10 cellular contexts compared by ENCODE assay signal in the genomic region with DNA sequence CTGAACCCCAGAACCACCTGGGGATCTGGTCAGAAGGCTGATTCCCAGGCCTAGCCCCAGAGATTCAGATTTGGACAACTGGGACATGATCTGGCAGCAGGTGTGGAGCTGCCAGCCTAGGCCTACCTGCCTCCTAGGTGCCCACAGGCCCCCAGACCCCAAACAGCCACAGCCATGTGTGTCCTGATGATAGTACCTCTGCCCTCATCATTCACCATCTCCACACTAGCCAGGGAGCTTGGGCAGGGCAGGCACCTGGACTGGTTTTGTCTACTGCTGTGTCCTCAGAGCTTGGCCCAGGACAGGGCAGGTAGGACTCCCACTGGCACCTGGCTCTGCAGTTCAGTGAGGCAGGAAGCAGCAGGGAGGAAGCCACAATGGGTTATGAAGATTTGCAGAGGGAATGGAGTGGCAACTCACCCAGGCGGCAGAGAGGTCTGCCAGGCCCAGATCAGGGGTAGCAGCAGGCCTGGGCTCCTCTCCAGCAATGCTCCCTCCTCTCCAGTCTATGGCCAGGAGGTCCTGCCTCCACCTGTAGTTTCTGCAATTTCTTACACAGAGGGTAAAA. TPM values are rescaled to one million over a fixed set of nuclear protein-coding genes. Genes with fewer than 3 reads are reported as not detected.
A peak's percentile ranks its signal among the peaks of the same experiment; 100 is the strongest.
DNase-seq lines count a peak whose midpoint lies in the region; ATAC-seq, FAIRE-seq and TF ChIP-seq lines count a peak whose summit lies in the region.
"Had no signal": no experiment of that assay in that cellular context is flagged by ENCODE, and none has a peak within 500 bp of the region (broad histone marks: within the 10 kb centered on the region; RNA-seq: fewer than 3 reads in every experiment).

No MANE protein-coding gene starts in this region.

- H3K4me3 ChIP-seq in A549 = no peak overlapping the region
- no peak overlapping the region for H3K4me3 ChIP-seq in mesendoderm (ENCODE audit: low read length)

- FAIRE-seq in A549 (lab: Jason Lieb, UNC) = no peak

- TF ChIP-seq RAD21 in A549 (conservative IDR thresholded peaks at IDR 0.05 in 1 of 2, IDR thresholded peaks at IDR 0.05 in 1 of 2) = no peak

- H3K9ac ChIP-seq in mesendoderm (ENCODE audit: low read length) = no peak overlapping the region

- peaks cover 31% of the 10 kb centered on the region for H3K4me1 Mint-ChIP-seq in activated naive CD8-positive, alpha-beta T cell (ENCODE audit: low read depth)

- no peaks in the 10 kb centered on the region for H3K36me3 ChIP-seq in mesendoderm (ENCODE audit: control insufficient read depth, insufficient read depth, low read length)

- no peak overlapping the region for H2BK15ac ChIP-seq in mesendoderm (replicated peaks; ENCODE audit: low read depth)

- DNase-seq in A549 (ENCODE audit: low read depth in 1 of 2, low spot score in 1 of 2) (no peak), mesendoderm (peak; percentile 34), DMS114 treated with DMSO at 0.1 percent for 48 hours (lab: John Stamatoyannopoulos, UW; ENCODE audit: unreplicated experiment) (no peak), GF-D8 (lab: John Stamatoyannopoulos, UW) (no peak)
- DNase-seq: NCI-H1048, right cardiac atrium had no signal

- POLR2A ChIA-PET in A549 (lab: Yijun Ruan, JAX) = interaction anchor here (1.5 kb wide), 1 partner anchor 192 kb away, joined by 3 read pairs; the partner anchor contains the start of gene RAB43

- H3K4me1 ChIP-seq in A549 = peaks cover 15% of the 10 kb centered on the region
- peaks cover 4% of the 10 kb centered on the region for H3K4me1 ChIP-seq in mesendoderm (ENCODE audit: control insufficient read depth, low read depth, low read length)

- no peak overlapping the region for H3K56ac ChIP-seq in mesendoderm (ENCODE audit: low read length)

- H3K4ac ChIP-seq in mesendoderm (ENCODE audit: low read depth, low read length) = no peak overlapping the region

- 83% methylated on average over 1 of the region's 1 CpG for WGBS in A549 (ENCODE audit: missing lambda C conversion rate)
- WGBS in mesendoderm (ENCODE audit: extremely low coverage, insufficient coverage, low lambda C conversion rate) = no CpG with 5 or more reads among the region's 1 CpG

- H3K4me2 ChIP-seq in A549 (peak overlapping the region; percentile 99), mesendoderm (ENCODE audit: low read length) (no peak overlapping the region)

- no peak overlapping the region for H3K18ac ChIP-seq in mesendoderm (ENCODE audit: low read length)

- H3K4me3 Mint-ChIP-seq in activated naive CD8-positive, alpha-beta T cell = peak overlapping the region; percentile 33

- H3K79me1 ChIP-seq in mesendoderm (ENCODE audit: low read length) = peaks cover 5% of the 10 kb centered on the region

- no peaks in the 10 kb centered on the region for H3K36me3 Mint-ChIP-seq in activated naive CD8-positive, alpha-beta T cell

- no peak overlapping the region for H2AK5ac ChIP-seq in mesendoderm (ENCODE audit: low read length)

- H3K27ac ChIP-seq in A549 (peak overlapping the region in 1 of 2 experiments; percentile 99; a peak in 1 of 6 replicates), mesendoderm (ENCODE audit: low read depth, low read length) (no peak overlapping the region)

- H4K5ac ChIP-seq in mesendoderm (ENCODE audit: low read length) = no peak overlapping the region

- no peaks in the 10 kb centered on the region for H3K27me3 ChIP-seq in mesendoderm (ENCODE audit: insufficient read depth, low read length, poor library complexity)

- ATAC-seq in A549 (peak; percentile 10 to 11), HG03521 (IDR thresholded peaks at IDR 0.05; ENCODE audit: unreplicated experiment) (no peak), GM21526 (IDR thresholded peaks at IDR 0.05; ENCODE audit: low FRiP score, unreplicated experiment) (no peak)
- ATAC-seq: right cardiac atrium had no signal

- H3K79me2 ChIP-seq in mesendoderm (ENCODE audit: control insufficient read depth, insufficient read depth, low read length) = peaks cover 3% of the 10 kb centered on the region

- no peaks in the 10 kb centered on the region for H3K9me3 Mint-ChIP-seq in activated naive CD8-positive, alpha-beta T cell (ENCODE audit: low read depth)

- H3K9me3 ChIP-seq in A549 = no peaks in the 10 kb centered on the region

- no peak for TF ChIP-seq POLR2A in A549 (IDR thresholded peaks at IDR 0.05; ENCODE audit: low read length)
- TF ChIP-seq POLR2A in GM19193 (IDR thresholded peaks at IDR 0.05; ENCODE audit: extremely low read depth, insufficient read depth, insufficient read length) = peak; percentile 62

- no peak overlapping the region for H4K8ac ChIP-seq in mesendoderm (ENCODE audit: low read depth, low read length)

- H2BK5ac ChIP-seq in mesendoderm (ENCODE audit: low read length) = no peak overlapping the region

- H2BK120ac ChIP-seq in mesendoderm (ENCODE audit: low read depth, low read length) = no peak overlapping the region

- CTCF ChIA-PET in A549 (lab: Yijun Ruan, JAX) = interaction anchor here (1.4 kb wide), 1 partner anchor 11 kb away, joined by 3 read pairs; no protein-coding TSS in a partner anchor

- no peak for TF ChIP-seq CTCF in A549 (IDR thresholded peaks at IDR 0.05)

- no peak for TF ChIP-seq EP300 in A549 (IDR thresholded peaks at IDR 0.05)

- peak overlapping the region; percentile 61 for H3K27ac Mint-ChIP-seq in activated naive CD8-positive, alpha-beta T cell

- no peak overlapping the region for H3K23ac ChIP-seq in mesendoderm (ENCODE audit: low read length)

- no peaks in the 10 kb centered on the region for H3K27me3 Mint-ChIP-seq in activated naive CD8-positive, alpha-beta T cell

TF ChIP-seq in A549, 52 proteins besides CTCF, POLR2A, EP300 and RAD21:
- TF ChIP-seq E2F6 (IDR thresholded peaks at IDR 0.05; ENCODE audit: borderline replicate concordance, low read depth) = no peak
- peak; percentile 21; the same call in 1 of the 2 replicates for TF ChIP-seq FOSB (CRISPR knock-in tag; IDR thresholded peaks at IDR 0.05)
- no peak for TF ChIP-seq NFE2L2 (conservative IDR thresholded peaks at IDR 0.05; ENCODE audit: low read length)
- 0 out of 2 replicates have a peak, but pooled peaks have one; percentile 10 for TF ChIP-seq PBX3 (IDR thresholded peaks at IDR 0.05)
- no peak for TF ChIP-seq USF2 (IDR thresholded peaks at IDR 0.05)
- TF ChIP-seq, protein P1, sequence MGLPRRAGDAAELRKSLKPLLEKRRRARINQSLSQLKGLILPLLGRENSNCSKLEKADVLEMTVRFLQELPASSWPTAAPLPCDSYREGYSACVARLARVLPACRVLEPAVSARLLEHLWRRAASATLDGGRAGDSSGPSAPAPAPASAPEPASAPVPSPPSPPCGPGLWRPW (IDR thresholded peaks at IDR 0.05) = no peak
- TF ChIP-seq RARB (CRISPR knock-in tag; IDR thresholded peaks at IDR 0.05) = 0 out of 2 replicates have a peak, but pooled peaks have one; percentile 21

RNA-seq across cellular contexts. Expression of gene HMCES, which starts 34.8 kb away (rescaled TPM):
- polyA plus RNA-seq in A549 (2011; rRNA removed) (35.2 and 38.3 TPM in 2 replicates), A549 (2017; fragmentation: RNase III; extraction: RNeasy Plus Mini Kit Qiagen cat#74134 plus additional on column Dnase treatment) (38.1 to 40.1 TPM (median 39.9 TPM) in 3 replicates)
- polyA plus RNA-seq in A549 (2012; cell fraction: cytosol; rRNA removed) = 37.2 and 39.2 TPM in 2 replicates
- 18.9 and 27.4 TPM in 2 replicates for polyA plus RNA-seq in A549 (2012; cell fraction: nucleus; rRNA removed)
- polyA minus RNA-seq in A549 (2011; rRNA and poly(A)+ RNA removed) = 11.3 and 14.4 TPM in 2 replicates
- polyA plus RNA-seq in mesendoderm (2013, experiment 1 of 2) = 25.1 TPM
- polyA plus RNA-seq in mesendoderm (2013, experiment 2 of 2) = 25.3 TPM

Comparison
In these comparisons a context has a peak if more than half of its experiments do, and no peak if none do; other contexts are left out.
1. ATAC-seq: peak in A549 (2 of 2); none in HG03521 (single experiment) and GM21526 (single experiment).